Comparison of ENCODE assay signal across 40 cellular contexts in genomic region chr11:35433588-35433987, GRCh38. TPM values are rescaled to one million over a fixed set of nuclear protein-coding genes. Genes with fewer than 3 reads are reported as not detected.
"Had no signal": no experiment of that assay in that cellular context is flagged by ENCODE, and none has a peak within 500 bp of the region (broad histone marks: within the 10 kb centered on the region; RNA-seq: fewer than 3 reads in every experiment).

No MANE protein-coding gene starts in this region.

- H3K4me3 ChIP-seq: adrenal gland, ascending aorta, body of pancreas, breast epithelium, cardiac muscle cell had no signal

- H3K27ac ChIP-seq: adrenal gland, ascending aorta, body of pancreas, brain microvascular endothelial cell, breast epithelium, cardiac muscle cell had no signal

- H3K9me3 Mint-ChIP-seq: activated naive CD4-positive, alpha-beta T cell treated with anti-CD3 and anti-CD28 coated beads for 36 hours; activated naive CD4-positive, alpha-beta T cell treated with anti-CD3 and anti-CD28 coated beads, Interleukin-2, amount 10 ng/mL, durations not matched to agents 7 days and 5 days; activated naive CD4-positive, alpha-beta T cell treated with anti-CD3 and anti-CD28 coated beads, Interleukin-2, amount 50 U/mL, for 24 hours; activated naive CD4-positive, alpha-beta T cell treated with anti-CD3 and anti-CD28 coated beads, Interleukin-2, amount 50 U/mL, for 72 hours; activated naive CD8-positive, alpha-beta T cell treated with anti-CD3 and anti-CD28 coated beads for 36 hours; activated naive CD8-positive, alpha-beta T cell treated with anti-CD3 and anti-CD28 coated beads, Interleukin-2, amount 10 ng/mL, durations not matched to agents 7 days and 5 days; activated naive CD8-positive, alpha-beta T cell treated with anti-CD3 and anti-CD28 coated beads, Interleukin-2, amount 50 U/mL, for 24 hours; activated T-cell treated with anti-CD3 and anti-CD28 coated beads, Interleukin-2, amount 50 U/mL, for 24 hours; activated T-cell treated with anti-CD3 and anti-CD28 coated beads, Interleukin-2, amount 50 U/mL, for 4 hours; activated T-cell treated with anti-CD3 and anti-CD28 coated beads, Interleukin-2, amount 50 U/mL, for 72 hours; activated T-helper 1 cell treated with anti-CD3 and anti-CD28 coated beads, Interleukin-12 subunit alpha, Interleukin-12 subunit beta, Interleukin-2, Interleukin-4 antibody, amounts not matched to agents 30 ng/mL and 10 ng/mL and 1 ng/mL, durations not matched to agents 14 hours and 24 hours and 36 hours; activated T-helper 17 cell treated with anti-CD3 and anti-CD28 coated beads, Interleukin-2, amount 50 U/mL, for 72 hours; activated T-helper 2 cell treated with anti-CD3 and anti-CD28 coated beads, Interferon-gamma antibody, Interleukin-2, Interleukin-4, amounts not matched to agents 10 μg/mL and 5 μg/mL and 100 μg/mL, durations not matched to agents 14 hours and 24 hours and 36 hours; central memory CD8-positive, alpha-beta T cell had no signal

- H3K4me3 Mint-ChIP-seq: activated naive CD4-positive, alpha-beta T cell treated with anti-CD3 and anti-CD28 coated beads for 36 hours; activated naive CD4-positive, alpha-beta T cell treated with anti-CD3 and anti-CD28 coated beads, Interleukin-2, amount 10 ng/mL, durations not matched to agents 7 days and 5 days; activated naive CD4-positive, alpha-beta T cell treated with anti-CD3 and anti-CD28 coated beads, Interleukin-2, amount 50 U/mL, for 24 hours; activated naive CD8-positive, alpha-beta T cell; activated naive CD8-positive, alpha-beta T cell treated with anti-CD3 and anti-CD28 coated beads for 36 hours; activated naive CD8-positive, alpha-beta T cell treated with anti-CD3 and anti-CD28 coated beads, Interleukin-2, amount 10 ng/mL, durations not matched to agents 7 days and 5 days; activated naive CD8-positive, alpha-beta T cell treated with anti-CD3 and anti-CD28 coated beads, Interleukin-2, amount 50 U/mL, for 24 hours; activated T-cell treated with anti-CD3 and anti-CD28 coated beads, Interleukin-2, amount 50 U/mL, for 24 hours; activated T-cell treated with anti-CD3 and anti-CD28 coated beads, Interleukin-2, amount 50 U/mL, for 4 hours; activated T-cell treated with anti-CD3 and anti-CD28 coated beads, Interleukin-2, amount 50 U/mL, for 72 hours; activated T-helper 1 cell treated with anti-CD3 and anti-CD28 coated beads, Interleukin-12 subunit alpha, Interleukin-12 subunit beta, Interleukin-2, Interleukin-4 antibody, amounts not matched to agents 30 ng/mL and 10 ng/mL and 1 ng/mL, durations not matched to agents 14 hours and 24 hours and 36 hours; activated T-helper 17 cell treated with anti-CD3 and anti-CD28 coated beads, Interleukin-2, amount 50 U/mL, for 72 hours; brain; central memory CD8-positive, alpha-beta T cell had no signal

- H3K4me1 Mint-ChIP-seq: activated naive CD4-positive, alpha-beta T cell treated with anti-CD3 and anti-CD28 coated beads, Interleukin-2, amount 10 ng/mL, durations not matched to agents 7 days and 5 days; activated naive CD4-positive, alpha-beta T cell treated with anti-CD3 and anti-CD28 coated beads, Interleukin-2, amount 50 U/mL, for 24 hours; activated naive CD8-positive, alpha-beta T cell treated with anti-CD3 and anti-CD28 coated beads for 36 hours; activated naive CD8-positive, alpha-beta T cell treated with anti-CD3 and anti-CD28 coated beads, Interleukin-2, amount 10 ng/mL, durations not matched to agents 7 days and 5 days; activated naive CD8-positive, alpha-beta T cell treated with anti-CD3 and anti-CD28 coated beads, Interleukin-2, amount 50 U/mL, for 24 hours; activated T-helper 17 cell treated with anti-CD3 and anti-CD28 coated beads, Interleukin-2, amount 50 U/mL, for 72 hours; central memory CD8-positive, alpha-beta T cell had no signal

- H3K27me3 Mint-ChIP-seq: brain had no signal

- H3K27ac Mint-ChIP-seq: activated naive CD4-positive, alpha-beta T cell treated with anti-CD3 and anti-CD28 coated beads for 36 hours; activated naive CD4-positive, alpha-beta T cell treated with anti-CD3 and anti-CD28 coated beads, Interleukin-2, amount 10 ng/mL, durations not matched to agents 7 days and 5 days; activated naive CD4-positive, alpha-beta T cell treated with anti-CD3 and anti-CD28 coated beads, Interleukin-2, amount 50 U/mL, for 24 hours; activated naive CD4-positive, alpha-beta T cell treated with anti-CD3 and anti-CD28 coated beads, Interleukin-2, amount 50 U/mL, for 72 hours; activated naive CD8-positive, alpha-beta T cell; activated naive CD8-positive, alpha-beta T cell treated with anti-CD3 and anti-CD28 coated beads for 36 hours; activated naive CD8-positive, alpha-beta T cell treated with anti-CD3 and anti-CD28 coated beads, Interleukin-2, amount 10 ng/mL, durations not matched to agents 7 days and 5 days; activated naive CD8-positive, alpha-beta T cell treated with anti-CD3 and anti-CD28 coated beads, Interleukin-2, amount 50 U/mL, for 24 hours; activated T-cell treated with anti-CD3 and anti-CD28 coated beads, Interleukin-2, amount 50 U/mL, for 24 hours; activated T-cell treated with anti-CD3 and anti-CD28 coated beads, Interleukin-2, amount 50 U/mL, for 72 hours; activated T-helper 1 cell treated with anti-CD3 and anti-CD28 coated beads, Interleukin-12 subunit alpha, Interleukin-12 subunit beta, Interleukin-2, Interleukin-4 antibody, amounts not matched to agents 30 ng/mL and 10 ng/mL and 1 ng/mL, durations not matched to agents 14 hours and 24 hours and 36 hours; activated T-helper 17 cell treated with anti-CD3 and anti-CD28 coated beads, Interleukin-2, amount 50 U/mL, for 72 hours; activated T-helper 2 cell treated with anti-CD3 and anti-CD28 coated beads, Interferon-gamma antibody, Interleukin-2, Interleukin-4, amounts not matched to agents 10 μg/mL and 5 μg/mL and 100 μg/mL, durations not matched to agents 14 hours and 24 hours and 36 hours; brain had no signal

- ATAC-seq: activated naive CD4-positive, alpha-beta T cell treated with anti-CD3 and anti-CD28 coated beads, Interleukin-2, amount 50 U/mL, for 72 hours; activated naive CD8-positive, alpha-beta T cell treated with anti-CD3 and anti-CD28 coated beads, Interleukin-2, amount 50 U/mL, for 24 hours; activated T-cell treated with anti-CD3 and anti-CD28 coated beads, Interleukin-2, amount 50 U/mL, for 4 hours; activated T-cell treated with anti-CD3 and anti-CD28 coated beads, Interleukin-2, amount 50 U/mL, for 72 hours; activated T-helper 17 cell treated with anti-CD3 and anti-CD28 coated beads, Interleukin-2, amount 50 U/mL, for 72 hours; body of pancreas had no signal

- H3K36me3 ChIP-seq: adrenal gland, ascending aorta, breast epithelium, cardiac muscle cell had no signal

- H3K36me3 Mint-ChIP-seq: activated naive CD4-positive, alpha-beta T cell treated with anti-CD3 and anti-CD28 coated beads, Interleukin-2, amount 10 ng/mL, durations not matched to agents 7 days and 5 days; activated naive CD4-positive, alpha-beta T cell treated with anti-CD3 and anti-CD28 coated beads, Interleukin-2, amount 50 U/mL, for 24 hours; activated naive CD4-positive, alpha-beta T cell treated with anti-CD3 and anti-CD28 coated beads, Interleukin-2, amount 50 U/mL, for 72 hours; activated naive CD8-positive, alpha-beta T cell; activated naive CD8-positive, alpha-beta T cell treated with anti-CD3 and anti-CD28 coated beads for 36 hours; activated naive CD8-positive, alpha-beta T cell treated with anti-CD3 and anti-CD28 coated beads, Interleukin-2, amount 10 ng/mL, durations not matched to agents 7 days and 5 days; brain had no signal

- FAIRE-seq: astrocyte, bronchial epithelial cell had no signal

- DNase-seq: activated effector memory CD4-positive, alpha-beta T cell treated with anti-CD3 and anti-CD28 coated beads, Interleukin-2, amount 50 U/mL, for 16 hours; activated effector memory CD4-positive, alpha-beta T cell treated with Interleukin-2 at 50 U/mL for 16 hours; activated gamma-delta T cell; activated gamma-delta T cell treated with Interleukin-2 at 50 U/mL for 16 hours; activated naive CD4-positive, alpha-beta T cell; activated naive CD4-positive, alpha-beta T cell treated with anti-CD3 and anti-CD28 coated beads for 36 hours; activated naive CD4-positive, alpha-beta T cell treated with anti-CD3 and anti-CD28 coated beads, Interleukin-2, amount 10 ng/mL, durations not matched to agents 7 days and 5 days; activated naive CD4-positive, alpha-beta T cell treated with anti-CD3 and anti-CD28 coated beads, Interleukin-2, amount 50 U/mL, for 16 hours; activated naive CD4-positive, alpha-beta T cell treated with Interleukin-2 at 50 U/mL for 16 hours; activated naive CD8-positive, alpha-beta T cell treated with anti-CD3 and anti-CD28 coated beads for 36 hours; activated naive CD8-positive, alpha-beta T cell treated with anti-CD3 and anti-CD28 coated beads, Interleukin-2, amount 10 ng/mL, durations not matched to agents 7 days and 5 days; activated naive CD8-positive, alpha-beta T cell treated with anti-CD3 and anti-CD28 coated beads, Interleukin-2, amount 50 U/mL, for 24 hours; activated T-cell treated with anti-CD3 and anti-CD28 coated beads, Interleukin-2, amount 50 U/mL, for 1 hour; activated T-cell treated with anti-CD3 and anti-CD28 coated beads, Interleukin-2, amount 50 U/mL, for 24 hours; activated T-cell treated with anti-CD3 and anti-CD28 coated beads, Interleukin-2, amount 50 U/mL, for 4 hours; activated T-cell treated with anti-CD3 and anti-CD28 coated beads, Interleukin-2, amount 50 U/mL, for 48 hours; activated T-cell treated with anti-CD3 and anti-CD28 coated beads, Interleukin-2, amount 50 U/mL, for 72 hours; adrenal gland; amniotic stem cell; amygdala; anterior cingulate cortex; aorta; body of pancreas; brain microvascular endothelial cell; caudate nucleus; central memory CD4-positive, alpha-beta T cell; cerebellar nuclear complex had no signal

- H3K4me1 ChIP-seq: adrenal gland, ascending aorta, body of pancreas, breast epithelium had no signal

- H3K9me3 ChIP-seq: adrenal gland, ascending aorta, body of pancreas, breast epithelium had no signal

- H3K27me3 ChIP-seq: ascending aorta, body of pancreas, brain microvascular endothelial cell, breast epithelium had no signal

RNA-seq across cellular contexts. Expression of gene SLC1A2, which starts 14.2 kb away (rescaled TPM):
- total RNA-seq: activated naive CD4-positive, alpha-beta T cell treated with anti-CD3 and anti-CD28 coated beads for 36 hours; activated naive CD8-positive, alpha-beta T cell treated with anti-CD3 and anti-CD28 coated beads, Interleukin-2, amount 10 ng/mL, durations not matched to agents 7 days and 5 days; activated T-helper 1 cell treated with anti-CD3 and anti-CD28 coated beads, Interleukin-12 subunit alpha, Interleukin-12 subunit beta, Interleukin-2, Interleukin-4 antibody, amounts not matched to agents 30 ng/mL and 10 ng/mL and 1 ng/mL, durations not matched to agents 14 hours and 24 hours and 36 hours; activated T-helper 17 cell treated with anti-CD3 and anti-CD28 coated beads, Interleukin-2, amount 50 U/mL, for 72 hours; activated T-helper 2 cell treated with anti-CD3 and anti-CD28 coated beads, Interferon-gamma antibody, Interleukin-2, Interleukin-4, amounts not matched to agents 10 μg/mL and 5 μg/mL and 100 μg/mL, durations not matched to agents 14 hours and 24 hours and 36 hours had no signal
- polyA plus RNA-seq: aorta had no signal
